ENCODE assay signal across 9 cellular contexts in genomic region chr2:185185044-185185443, GRCh38.
"Had no signal": no experiment of that assay in that cellular context is flagged by ENCODE, and none has a peak within 500 bp of the region (broad histone marks: within the 10 kb centered on the region; RNA-seq: fewer than 3 reads in every experiment).

No MANE protein-coding gene starts in this region.

- H3K9me3 ChIP-seq: HAP-1 had no signal

- H3K9me3 Mint-ChIP-seq: GM23338 had no signal

- DNase-seq: H7, HFFc6, IMR-90 had no signal

- H3K4me3 ChIP-seq: GM23338, HAP-1, K562 had no signal

- H3K4me3 Mint-ChIP-seq: GM23338, HFFc6 had no signal

- FAIRE-seq: H1, HTR-8/SVneo, K562 had no signal

- H3K4me1 ChIP-seq: HAP-1 had no signal

- H3K27ac Mint-ChIP-seq: GM23338, HFFc6 had no signal

- H3K36me3 ChIP-seq: HAP-1 had no signal

- ATAC-seq: GM23338, HCT116, K562 had no signal

- H3K4me1 Mint-ChIP-seq: GM23338 had no signal
